In the genomic region with DNA sequence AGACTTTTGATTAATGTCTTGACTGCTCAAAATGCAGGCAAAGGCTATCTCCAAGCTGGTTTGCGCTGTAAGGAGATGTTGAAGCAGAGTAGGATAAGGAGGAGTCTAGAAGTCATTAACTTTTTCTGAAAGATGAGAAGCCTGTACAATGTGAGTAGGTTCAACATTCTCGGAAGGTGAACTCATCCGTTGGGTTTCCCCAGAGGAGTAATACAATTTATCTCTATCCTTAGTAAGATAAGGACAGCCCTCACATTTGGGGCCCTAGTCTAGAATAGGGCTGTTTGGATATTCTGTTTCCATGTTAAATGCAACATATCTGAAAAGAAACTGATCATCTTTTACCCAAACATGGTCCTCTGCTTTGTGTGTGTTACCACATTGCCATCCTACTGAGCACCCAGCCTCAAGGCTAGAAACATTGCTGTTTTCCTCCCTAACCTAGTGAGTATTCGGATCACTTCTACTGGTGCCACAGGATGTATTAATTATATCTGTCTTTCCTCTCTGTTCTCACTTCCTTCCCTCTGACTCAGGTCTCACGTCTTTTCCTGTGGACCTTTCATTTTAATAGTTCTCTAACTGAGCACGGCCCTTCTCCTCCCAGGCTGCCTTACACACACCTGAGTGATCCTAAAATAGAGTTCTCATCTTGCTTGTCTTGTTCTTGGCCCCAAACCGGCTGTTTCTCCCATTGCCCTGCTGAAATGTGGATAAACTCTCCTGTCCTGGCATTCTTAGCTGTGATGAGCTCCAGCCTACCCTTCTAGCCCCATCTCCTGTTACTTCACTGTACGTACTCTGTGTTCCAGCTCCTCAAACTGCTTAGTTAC, we compare ENCODE assay signal across 8 cellular contexts.
A peak's percentile ranks its signal among the peaks of the same experiment; 100 is the strongest.
DNase-seq lines count a peak whose midpoint lies in the region; ATAC-seq and TF ChIP-seq lines count a peak whose summit lies in the region.

No MANE protein-coding gene starts in this region.

- 45 to 48% (median 47%) methylated on average over 8 of the region's 8 CpGs for WGBS in spleen, 5 donors

- no peaks in the 10 kb centered on the region for H3K9me2 ChIP-seq in MM.1S (replicated peaks; ENCODE audit: insufficient read depth, low read length)

- peaks cover 0 to 10% of the 10 kb centered on the region in 2 donors for H3K9me3 Mint-ChIP-seq in effector memory CD8-positive, alpha-beta T cell

- DNase-seq in GM12864 (ENCODE audit: low read depth) (peak; percentile 22), MM.1S (peak; percentile 36), spleen (no peak), SIG-M5 treated with dmso at 0.1 percent for 504 hours (lab: John Stamatoyannopoulos, UW; ENCODE audit: unreplicated experiment) (no peak), mesenteric fat pad (ENCODE audit: low spot score) (no peak)
- peak in 1 of 3 experiments; percentile 18 for DNase-seq in effector memory CD8-positive, alpha-beta T cell

- peak overlapping the region; percentile 67 for H3K4me2 ChIP-seq in MM.1S (ENCODE audit: low read depth, low read length)

- H2AFZ ChIP-seq in MM.1S (ENCODE audit: low read length), result no peak overlapping the region

- H3K27ac Mint-ChIP-seq in effector memory CD8-positive, alpha-beta T cell, result peak overlapping the region; percentile 96 to 98

- peak; percentile 79 for ATAC-seq in GM21529 (IDR thresholded peaks at IDR 0.05; ENCODE audit: unreplicated experiment)
- ATAC-seq in effector memory CD8-positive, alpha-beta T cell (replicated peaks), result peak; percentile 21
- no peak for ATAC-seq in HG02571 (IDR thresholded peaks at IDR 0.05; ENCODE audit: unreplicated experiment)

- H3K9me3 ChIP-seq in MM.1S (replicated peaks; ENCODE audit: insufficient read depth, low read length) (no peaks in the 10 kb centered on the region), spleen (no peaks in the 10 kb centered on the region)

- intact Hi-C loops in spleen (cut with DNase I; ENCODE audit: low total_unique reads), result no loop called here

- no peaks in the 10 kb centered on the region for H3K27me3 Mint-ChIP-seq in effector memory CD8-positive, alpha-beta T cell

- peaks cover 17% of the 10 kb centered on the region for H3F3A ChIP-seq in MM.1S (ENCODE audit: insufficient read depth, low read length)

- H3K4me1 ChIP-seq in MM.1S (ENCODE audit: low read length) (peaks cover 36% of the 10 kb centered on the region), spleen (peaks cover 13 to 71% (median 51%) of the 10 kb centered on the region in 6 donors)

- no peaks in the 10 kb centered on the region for H3K36me3 ChIP-seq in MM.1S (replicated peaks; ENCODE audit: insufficient read depth, low read length)
- H3K36me3 ChIP-seq in spleen, result peaks cover 0 to 14% (median 0%) of the 10 kb centered on the region in 6 donors

- peak overlapping the region; percentile 40; the same call in 1 of the 2 replicates for H3K9ac ChIP-seq in MM.1S (ENCODE audit: low read length)

- peaks cover 41 to 68% of the 10 kb centered on the region in 2 donors for H3K4me1 Mint-ChIP-seq in effector memory CD8-positive, alpha-beta T cell (ENCODE audit: low read depth in 2 of 2)

- H3K4me3 Mint-ChIP-seq in effector memory CD8-positive, alpha-beta T cell, result peak overlapping the region; percentile 71 to 81

- peaks cover 45% of the 10 kb centered on the region for H3K36me3 Mint-ChIP-seq in effector memory CD8-positive, alpha-beta T cell (ENCODE audit: insufficient read depth)

- H3K79me2 ChIP-seq in MM.1S (ENCODE audit: low read length), result no peaks in the 10 kb centered on the region

- peak overlapping the region; percentile 86 for H3K27ac ChIP-seq in MM.1S (ENCODE audit: low read length)
- H3K27ac ChIP-seq in spleen, result peak overlapping the region; percentile 51 to 85 (median 73)

- no peak overlapping the region for H3K4me3 ChIP-seq in GM12864 (ENCODE audit: low read depth, low read length)
- peak overlapping the region; percentile 55 for H3K4me3 ChIP-seq in MM.1S (ENCODE audit: low read length)
- peak overlapping the region in 1 of 8 donors; percentile 29 for H3K4me3 ChIP-seq in spleen

- no peaks in the 10 kb centered on the region for H4K20me1 ChIP-seq in MM.1S (ENCODE audit: insufficient read depth, low read length)

- TF ChIP-seq CTCF in GM12864 (IDR thresholded peaks at IDR 0.05; ENCODE audit: low read depth, low read length, missing control alignments), result no peak
- TF ChIP-seq CTCF in MM.1S (IDR thresholded peaks at IDR 0.05; ENCODE audit: low read length), result 0 out of 2 replicates have a peak, but pooled peaks have one; percentile 13
- TF ChIP-seq CTCF in spleen (IDR thresholded peaks at IDR 0.05 in 8 of 11, conservative IDR thresholded peaks at IDR 0.05 in 3 of 11), result no peak

- H3K27me3 ChIP-seq in MM.1S (replicated peaks; ENCODE audit: insufficient read depth, low read length), result no peaks in the 10 kb centered on the region
- no peaks in the 10 kb centered on the region for H3K27me3 ChIP-seq in spleen (replicated peaks in 1 of 7)

- TF ChIP-seq POLR2A in spleen (IDR thresholded peaks at IDR 0.05), result no peak

Comparison
In these comparisons a context has a peak if more than half of its experiments do, and no peak if none do; other contexts are left out.
1. DNase-seq: peak in GM12864 (single experiment) and MM.1S (single experiment); none in spleen (single experiment), SIG-M5 treated with dmso at 0.1 percent for 504 hours (single experiment) and mesenteric fat pad (single experiment).